8 cellular contexts compared by ENCODE assay signal in genomic region chr19:17073869-17074627, GRCh38. TPM values are rescaled to one million over a fixed set of nuclear protein-coding genes. Genes with fewer than 3 reads are reported as not detected.
DNase-seq lines count a peak whose midpoint lies in the region; ATAC-seq and TF ChIP-seq lines count a peak whose summit lies in the region.

No MANE protein-coding gene starts in this region.

- peaks cover 3 to 25% of the 10 kb centered on the region in 2 donors for H3K4me1 ChIP-seq in ascending aorta

- H3K4me3 Mint-ChIP-seq in memory B cell = peak overlapping the region; percentile 99

- H3K4me3 ChIP-seq in GM12865 (ENCODE audit: low read depth, low read length) (peak overlapping the region; percentile 81), ascending aorta (peak overlapping the region; percentile 68 to 82)

- ATAC-seq in memory B cell (ENCODE audit: low read depth) = peak; percentile 46
- no peak for ATAC-seq in GM19452 (IDR thresholded peaks at IDR 0.05; ENCODE audit: unreplicated experiment)

- intact Hi-C loops in ascending aorta (cut with DNase I) = loop anchor here (2.0 kb wide), 1 partner anchor 171 kb away; the partner anchor contains the start of gene NR2F6

- peak overlapping the region in 1 of 2 donors; percentile 82 for H3K27ac ChIP-seq in ascending aorta

- peak overlapping the region; percentile 97 for H3K27ac Mint-ChIP-seq in memory B cell

- peaks cover 12% of the 10 kb centered on the region for H3K36me3 Mint-ChIP-seq in memory B cell

- no peaks in the 10 kb centered on the region for H3K27me3 ChIP-seq in ascending aorta

- no peaks in the 10 kb centered on the region for H3K27me3 Mint-ChIP-seq in memory B cell

- TF ChIP-seq CTCF in GM12865 (IDR thresholded peaks at IDR 0.05; ENCODE audit: insufficient read depth, low read depth, low read length, missing control alignments) = no peak
- TF ChIP-seq CTCF in ascending aorta (IDR thresholded peaks at IDR 0.05) = no peak

- DNase-seq in GM12865 (ENCODE audit: low read depth) (peak; percentile 77), NAMALWA (ENCODE audit: low spot score) (peak; percentile 84), ascending aorta (ENCODE audit: low spot score in 2 of 2) (no peak), memory B cell (ENCODE audit: low spot score in 2 of 2) (peak; percentile 57 to 66), ecto neural progenitor cell (ENCODE audit: low spot score) (no peak), GOT3 (lab: John Stamatoyannopoulos, UW) (no peak)
- DNase-seq in stimulated activated CD4-positive, alpha-beta T cell treated with anti-CD3 and anti-CD28 coated beads, Interleukin-2, amount 100 ng/mL, for 48 hours = no peak

- peaks cover 0 to 10% of the 10 kb centered on the region in 2 donors for H3K36me3 ChIP-seq in ascending aorta

- H3K9me3 Mint-ChIP-seq in memory B cell = no peaks in the 10 kb centered on the region

- peaks cover 50% of the 10 kb centered on the region for H3K4me1 Mint-ChIP-seq in memory B cell

- H3K9me3 ChIP-seq in ascending aorta = no peaks in the 10 kb centered on the region

RNA-seq across cellular contexts. Expression of gene HAUS8, which starts 1.2 kb away (rescaled TPM):
- total RNA-seq in ascending aorta = 4.3 TPM

RNA-seq across cellular contexts. Expression of gene MYO9B, which starts 1.5 kb away (rescaled TPM):
- 182 TPM for total RNA-seq in ascending aorta

RNA-seq across cellular contexts. Expression of gene CPAMD8, which starts 47.4 kb away (rescaled TPM):
- total RNA-seq in ascending aorta = 82.5 TPM

Comparison
In these comparisons a context has a peak if more than half of its experiments do, and no peak if none do; other contexts are left out.
1. DNase-seq: peak in GM12865 (single experiment), NAMALWA (single experiment) and memory B cell (2 of 2); none in ascending aorta (0 of 2), ecto neural progenitor cell (single experiment), stimulated activated CD4-positive, alpha-beta T cell treated with anti-CD3 and anti-CD28 coated beads, Interleukin-2, amount 100 ng/mL, for 48 hours (0 of 2) and GOT3 (single experiment).